9 cellular contexts compared by ENCODE assay signal in genomic region chr21:14482165-14482564, GRCh38.
A peak's percentile ranks its signal among the peaks of the same experiment; 100 is the strongest.
DNase-seq lines count a peak whose midpoint lies in the region; ATAC-seq and TF ChIP-seq lines count a peak whose summit lies in the region.
"Had no signal": no experiment of that assay in that cellular context is flagged by ENCODE, and none has a peak within 500 bp of the region (broad histone marks: within the 10 kb centered on the region; RNA-seq: fewer than 3 reads in every experiment).

No MANE protein-coding gene starts in this region.

- H3K9me3 Mint-ChIP-seq in CD4-positive, alpha-beta T cell = no peaks in the 10 kb centered on the region
- peaks cover 2% of the 10 kb centered on the region for H3K9me3 Mint-ChIP-seq in glutamatergic neuron (ENCODE audit: unreplicated experiment)

- H3K27me3 Mint-ChIP-seq in CD4-positive, alpha-beta T cell = no peaks in the 10 kb centered on the region
- no peaks in the 10 kb centered on the region for H3K27me3 Mint-ChIP-seq in glutamatergic neuron (ENCODE audit: unreplicated experiment)

- H3K27ac ChIP-seq in CD4-positive, alpha-beta T cell (ENCODE audit: low read depth, low read length) = no peak overlapping the region

- peaks cover 15% of the 10 kb centered on the region for H3K4me1 Mint-ChIP-seq in CD4-positive, alpha-beta T cell (ENCODE audit: low read depth)
- no peaks in the 10 kb centered on the region for H3K4me1 Mint-ChIP-seq in glutamatergic neuron (ENCODE audit: low read depth, unreplicated experiment)

- POLR2A ChIA-PET in CD4-positive, alpha-beta T cell (lab: Charles Lee) = interaction anchor here (1.0 to 1.9 kb wide), 3 partner anchors 11 to 194 kb away, joined by 3 to 4 read pairs (median 3); no protein-coding TSS in a partner anchor

- CTCF ChIA-PET in CD4-positive, alpha-beta T cell (lab: Charles Lee) = interaction anchor here (1.3 kb wide), 1 partner anchor 256 kb away, joined by 3 read pairs; no protein-coding TSS in a partner anchor

- intact Hi-C loops in CD4-positive, alpha-beta T cell (cut with DNase I, micrococcal nuclease) = no loop called here

- peak overlapping the region; percentile 73 for H3K27ac Mint-ChIP-seq in CD4-positive, alpha-beta T cell
- H3K27ac Mint-ChIP-seq in glutamatergic neuron (ENCODE audit: unreplicated experiment) = no peak overlapping the region

- peak; percentile 93 for ATAC-seq in CD4-positive, alpha-beta T cell (ENCODE audit: poor library complexity)
- peak; percentile 55 for ATAC-seq in GM19463 (IDR thresholded peaks at IDR 0.05; ENCODE audit: unreplicated experiment)
- no peak for ATAC-seq in GM19455 (IDR thresholded peaks at IDR 0.05; ENCODE audit: unreplicated experiment)

- peak overlapping the region; percentile 22 for H3K4me3 Mint-ChIP-seq in CD4-positive, alpha-beta T cell
- H3K4me3 Mint-ChIP-seq in glutamatergic neuron (ENCODE audit: unreplicated experiment) = no peak overlapping the region

- H3K9me3 ChIP-seq in CD4-positive, alpha-beta T cell (ENCODE audit: control insufficient read depth, low read length) = no peaks in the 10 kb centered on the region

- DNase-seq in CD4-positive, alpha-beta T cell = peak in 2 of 10 experiments; percentile 6 to 8
- DNase-seq in SIG-M5 (lab: John Stamatoyannopoulos, UW) (peak; percentile 34), glutamatergic neuron (no peak), cerebellar cortex (ENCODE audit: low spot score) (no peak), NCI-H2029 (lab: John Stamatoyannopoulos, UW) (no peak)
- DNase-seq in effector CD4-positive, alpha-beta T cell = peak; percentile 3
- DNase-seq: NK-92 treated with Interleukin-12 subunit alpha and Interleukin-12 subunit beta, amount 100 ng/mL, for 24 hours had no signal

- no peaks in the 10 kb centered on the region for H3K27me3 ChIP-seq in CD4-positive, alpha-beta T cell (ENCODE audit: control insufficient read depth, insufficient read depth, low read length)

- peaks cover 20% of the 10 kb centered on the region for H3K36me3 Mint-ChIP-seq in CD4-positive, alpha-beta T cell (ENCODE audit: low read depth)
- no peaks in the 10 kb centered on the region for H3K36me3 Mint-ChIP-seq in glutamatergic neuron (ENCODE audit: unreplicated experiment)

- no peak for TF ChIP-seq CTCF in CD4-positive, alpha-beta T cell (IDR thresholded peaks at IDR 0.05)
- TF ChIP-seq CTCF in glutamatergic neuron (IDR thresholded peaks at IDR 0.05; ENCODE audit: partially characterized antibody, unreplicated experiment) = no peak

Comparison
In these comparisons a context has a peak if more than half of its experiments do, and no peak if none do; other contexts are left out.
1. DNase-seq: peak in SIG-M5 (single experiment) and effector CD4-positive, alpha-beta T cell (single experiment); none in glutamatergic neuron (single experiment), cerebellar cortex (single experiment) and NCI-H2029 (single experiment).